ENCODE assay signal across 2 cellular contexts in genomic region chr9:134224827-134225154, GRCh38.
TF ChIP-seq lines count a peak whose summit lies in the region.

No MANE protein-coding gene starts in this region.

TF ChIP-seq in liver, 16 proteins besides CTCF, POLR2A, EP300 and RAD21 (continued from another document):
- TF ChIP-seq EGR1 (IDR thresholded peaks at IDR 0.05; ENCODE audit: low read depth in 2 of 2), result no peak
- TF ChIP-seq REST (IDR thresholded peaks at IDR 0.05), result no peak
- TF ChIP-seq NR2F2 (IDR thresholded peaks at IDR 0.05), result no peak
- TF ChIP-seq ATF3 (IDR thresholded peaks at IDR 0.05), result no peak
- TF ChIP-seq GABPA (IDR thresholded peaks at IDR 0.05 in 1 of 2, conservative IDR thresholded peaks at IDR 0.05 in 1 of 2), result no peak
- no peak for TF ChIP-seq FOXA2 (IDR thresholded peaks at IDR 0.05)

TF ChIP-seq in HepG2, 621 proteins besides CTCF, POLR2A, EP300 and RAD21 (continued from another document):
- TF ChIP-seq ZFX (CRISPR knock-in tag; IDR thresholded peaks at IDR 0.05; ENCODE audit: low read depth) (no peak), ZNF367 (CRISPR knock-in tag; IDR thresholded peaks at IDR 0.05; ENCODE audit: borderline replicate concordance) (no peak), ZNF570 (CRISPR knock-in tag; IDR thresholded peaks at IDR 0.05; ENCODE audit: borderline replicate concordance) (no peak), MLXIP (CRISPR knock-in tag; IDR thresholded peaks at IDR 0.05; ENCODE audit: borderline replicate concordance) (no peak), ZNF784 (CRISPR knock-in tag; IDR thresholded peaks at IDR 0.05; ENCODE audit: borderline replicate concordance) (no peak), NRL (CRISPR knock-in tag; IDR thresholded peaks at IDR 0.05; ENCODE audit: borderline replicate concordance) (no peak)
TF ChIP-seq in HepG2: peak in this region for 0.
